Comparison of ENCODE assay signal across 24 cellular contexts in genomic region chr3:31079691-31080090, GRCh38.
"Had no signal": no experiment of that assay in that cellular context is flagged by ENCODE, and none has a peak within 500 bp of the region (broad histone marks: within the 10 kb centered on the region; RNA-seq: fewer than 3 reads in every experiment).

No MANE protein-coding gene starts in this region.

- H3K36me3 ChIP-seq: brain microvascular endothelial cell, cardiac muscle cell, MG63, Peyer's patch, SJCRH30 had no signal

- H3K4me3 ChIP-seq: cardiac muscle cell, MG63, Peyer's patch, SJCRH30 had no signal

- H3K4me1 ChIP-seq: Peyer's patch, SJCRH30 had no signal

- H3K9me3 ChIP-seq: MG63, Peyer's patch, SJCRH30 had no signal

- H3K27me3 ChIP-seq: brain microvascular endothelial cell, cardiac muscle cell, MG63, Peyer's patch, SJCRH30 had no signal

- DNase-seq: activated CD4-positive, alpha-beta T cell treated with anti-CD3 and anti-CD28 coated beads for 48 hours; activated CD4-positive, alpha-beta T cell treated with anti-CD3 and anti-CD28 coated beads, Interleukin-2, amount 50 U/mL, for 4 hours; activated CD4-positive, CD25-positive, alpha-beta regulatory T cell treated with anti-CD3 and anti-CD28 coated beads, Interleukin-2, amount 50 U/mL, for 72 hours; activated CD8-positive, alpha-beta memory T cell treated with anti-CD3 and anti-CD28 coated beads, Interleukin-2, amount 10 ng/mL, durations not matched to agents 7 days and 5 days; activated effector memory CD4-positive, alpha-beta T cell treated with Interleukin-2 at 50 U/mL for 16 hours; activated naive CD4-positive, alpha-beta T cell; activated T-cell treated with anti-CD3 and anti-CD28 coated beads, Interleukin-2, amount 50 U/mL, for 24 hours; brain microvascular endothelial cell; MG63; MV-4-11; NCI-H1092 treated with DMSO at 0.1 percent for 48 hours; NCI-H1417 treated with DMSO at 0.1 percent for 48 hours; NCI-H1694; NCI-H2029; NCI-H2107; NCI-H2171 treated with DMSO at 0.1 percent for 48 hours; NCI-H226; NCI-H526 treated with DMSO at 0.1 percent for 48 hours; Peyer's patch; Right ventricle myocardium superior; SJCRH30 had no signal

- ATAC-seq: activated CD8-positive, alpha-beta memory T cell treated with anti-CD3 and anti-CD28 coated beads, Interleukin-2, amount 10 ng/mL, durations not matched to agents 7 days and 5 days; WTC11 had no signal

- H3K27ac ChIP-seq: brain microvascular endothelial cell, cardiac muscle cell, Peyer's patch, RWPE1, SJCRH30 had no signal
